ENCODE assay signal across 1 cellular context in the genomic region with DNA sequence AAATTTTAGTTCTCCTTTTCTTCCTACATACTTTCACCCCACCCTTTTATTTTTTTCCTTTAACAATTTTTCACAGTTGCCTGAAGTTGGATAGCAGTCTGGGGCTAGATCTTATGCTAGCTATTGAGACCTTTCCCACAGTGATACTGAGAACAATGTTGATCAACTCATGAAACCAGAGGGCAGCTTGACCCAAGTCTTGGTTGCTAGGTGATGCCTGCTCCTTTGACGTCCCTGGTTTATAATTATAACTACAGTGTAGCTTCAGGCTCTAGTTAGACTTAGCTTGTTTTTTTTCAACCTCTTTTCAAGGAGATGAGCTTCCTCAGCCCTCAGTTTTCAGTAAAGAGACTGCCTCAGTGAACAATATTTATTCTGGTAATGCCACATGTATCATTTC.
TF ChIP-seq lines count a peak whose summit lies in the region.

No MANE protein-coding gene starts in this region.

TF ChIP-seq in HepG2, 621 proteins besides CTCF, POLR2A, EP300 and RAD21 (continued from another document):
- TF ChIP-seq, protein P1, sequence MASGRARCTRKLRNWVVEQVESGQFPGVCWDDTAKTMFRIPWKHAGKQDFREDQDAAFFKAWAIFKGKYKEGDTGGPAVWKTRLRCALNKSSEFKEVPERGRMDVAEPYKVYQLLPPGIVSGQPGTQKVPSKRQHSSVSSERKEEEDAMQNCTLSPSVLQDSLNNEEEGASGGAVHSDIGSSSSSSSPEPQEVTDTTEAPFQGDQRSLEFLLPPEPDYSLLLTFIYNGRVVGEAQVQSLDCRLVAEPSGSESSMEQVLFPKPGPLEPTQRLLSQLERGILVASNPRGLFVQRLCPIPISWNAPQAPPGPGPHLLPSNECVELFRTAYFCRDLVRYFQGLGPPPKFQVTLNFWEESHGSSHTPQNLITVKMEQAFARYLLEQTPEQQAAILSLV (CRISPR knock-in tag; IDR thresholded peaks at IDR 0.05; ENCODE audit: borderline replicate concordance), result no peak
- no peak for TF ChIP-seq NFIB (CRISPR knock-in tag; IDR thresholded peaks at IDR 0.05; ENCODE audit: borderline replicate concordance)
- TF ChIP-seq, protein P2, sequence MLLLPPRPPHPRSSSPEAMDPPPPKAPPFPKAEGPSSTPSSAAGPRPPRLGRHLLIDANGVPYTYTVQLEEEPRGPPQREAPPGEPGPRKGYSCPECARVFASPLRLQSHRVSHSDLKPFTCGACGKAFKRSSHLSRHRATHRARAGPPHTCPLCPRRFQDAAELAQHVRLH (CRISPR knock-in tag; IDR thresholded peaks at IDR 0.05; ENCODE audit: borderline replicate concordance, low read depth), result no peak
- TF ChIP-seq, protein P3, sequence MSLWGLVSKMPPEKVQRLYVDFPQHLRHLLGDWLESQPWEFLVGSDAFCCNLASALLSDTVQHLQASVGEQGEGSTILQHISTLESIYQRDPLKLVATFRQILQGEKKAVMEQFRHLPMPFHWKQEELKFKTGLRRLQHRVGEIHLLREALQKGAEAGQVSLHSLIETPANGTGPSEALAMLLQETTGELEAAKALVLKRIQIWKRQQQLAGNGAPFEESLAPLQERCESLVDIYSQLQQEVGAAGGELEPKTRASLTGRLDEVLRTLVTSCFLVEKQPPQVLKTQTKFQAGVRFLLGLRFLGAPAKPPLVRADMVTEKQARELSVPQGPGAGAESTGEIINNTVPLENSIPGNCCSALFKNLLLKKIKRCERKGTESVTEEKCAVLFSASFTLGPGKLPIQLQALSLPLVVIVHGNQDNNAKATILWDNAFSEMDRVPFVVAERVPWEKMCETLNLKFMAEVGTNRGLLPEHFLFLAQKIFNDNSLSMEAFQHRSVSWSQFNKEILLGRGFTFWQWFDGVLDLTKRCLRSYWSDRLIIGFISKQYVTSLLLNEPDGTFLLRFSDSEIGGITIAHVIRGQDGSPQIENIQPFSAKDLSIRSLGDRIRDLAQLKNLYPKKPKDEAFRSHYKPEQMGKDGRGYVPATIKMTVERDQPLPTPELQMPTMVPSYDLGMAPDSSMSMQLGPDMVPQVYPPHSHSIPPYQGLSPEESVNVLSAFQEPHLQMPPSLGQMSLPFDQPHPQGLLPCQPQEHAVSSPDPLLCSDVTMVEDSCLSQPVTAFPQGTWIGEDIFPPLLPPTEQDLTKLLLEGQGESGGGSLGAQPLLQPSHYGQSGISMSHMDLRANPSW (CRISPR knock-in tag; IDR thresholded peaks at IDR 0.05; ENCODE audit: borderline replicate concordance), result no peak
- TF ChIP-seq, protein P4, sequence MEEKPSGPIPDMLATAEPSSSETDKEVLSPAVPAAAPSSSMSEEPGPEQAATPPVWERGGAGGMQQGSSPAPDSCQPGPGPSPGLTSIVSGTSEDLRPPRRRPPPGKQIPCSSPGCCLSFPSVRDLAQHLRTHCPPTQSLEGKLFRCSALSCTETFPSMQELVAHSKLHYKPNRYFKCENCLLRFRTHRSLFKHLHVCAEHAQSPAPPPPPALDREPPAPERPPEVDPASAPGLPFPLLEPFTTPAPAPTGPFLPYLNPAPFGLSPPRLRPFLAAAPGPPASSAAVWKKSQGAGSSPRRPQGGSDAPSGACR (CRISPR knock-in tag; IDR thresholded peaks at IDR 0.05), result no peak
- no peak for TF ChIP-seq PLRG1 (conservative IDR thresholded peaks at IDR 0.05)
